Comparison of ENCODE assay signal across 28 cellular contexts in the genomic region with DNA sequence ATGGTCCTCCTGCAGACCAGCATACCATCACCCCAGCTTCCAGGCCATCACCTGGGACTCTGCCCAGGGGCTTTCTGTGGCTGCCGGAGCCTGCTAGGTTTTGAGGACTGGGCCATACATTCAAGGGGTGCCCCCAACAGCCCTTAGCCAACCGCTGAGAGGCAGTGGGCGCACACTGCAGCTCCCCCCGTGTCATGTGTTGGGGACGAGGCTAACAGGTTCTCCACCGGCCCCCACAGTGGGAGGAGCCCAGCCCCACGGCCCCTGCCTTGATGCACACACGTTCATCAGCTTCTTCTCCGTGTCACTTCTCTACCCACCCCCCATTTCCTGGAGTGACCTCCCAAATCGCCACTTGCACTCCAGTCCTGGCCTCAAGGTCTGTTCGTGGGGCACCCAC.
"Had no signal": no experiment of that assay in that cellular context is flagged by ENCODE, and none has a peak within 500 bp of the region (broad histone marks: within the 10 kb centered on the region; RNA-seq: fewer than 3 reads in every experiment).

No MANE protein-coding gene starts in this region.

- H3K9me3 Mint-ChIP-seq: effector memory CD8-positive, alpha-beta T cell; mesothelial cell of epicardium; naive thymus-derived CD4-positive, alpha-beta T cell; nephron; neural progenitor cell; stimulated activated naive CD8-positive, alpha-beta T cell treated with anti-CD3 and anti-CD28 coated beads, Interleukin-15, amount 100 ng/mL, for 72 hours had no signal

- H3K4me1 Mint-ChIP-seq: immature natural killer cell; stimulated activated naive CD8-positive, alpha-beta T cell treated with anti-CD3 and anti-CD28 coated beads, Interleukin-15, amount 100 ng/mL, for 72 hours had no signal

- H3K27ac ChIP-seq: coronary artery, esophagus squamous epithelium, neural progenitor cell, psoas muscle, suprapubic skin, transverse colon, vagina had no signal

- H3K27ac Mint-ChIP-seq: effector memory CD8-positive, alpha-beta T cell; immature natural killer cell; mesothelial cell of epicardium; naive thymus-derived CD4-positive, alpha-beta T cell; stimulated activated naive CD8-positive, alpha-beta T cell treated with anti-CD3 and anti-CD28 coated beads, Interleukin-15, amount 100 ng/mL, for 72 hours had no signal

- H3K9me3 ChIP-seq: esophagus squamous epithelium, psoas muscle, suprapubic skin, transverse colon, vagina had no signal

- DNase-seq: dermis blood vessel endothelial cell; effector memory CD8-positive, alpha-beta T cell; erythroblast; esophagus squamous epithelium; foreskin melanocyte; hypothalamus; immature natural killer cell; islet precursor cell; left ventricle myocardium superior; mesenchymal stem cell; naive thymus-derived CD4-positive, alpha-beta T cell; nucleus accumbens; psoas muscle; right cardiac atrium; small intestine; stimulated activated CD4-positive, alpha-beta T cell treated with anti-CD3 and anti-CD28 coated beads, Interleukin-12 subunit alpha, Interleukin-12 subunit beta, amount 100 ng/mL, for 4 hours; stimulated activated CD4-positive, alpha-beta T cell treated with anti-CD3 and anti-CD28 coated beads, Interleukin-1b, Interleukin-23, amount 100 ng/mL, for 48 hours; stimulated activated CD4-positive, alpha-beta T cell treated with anti-CD3 and anti-CD28 coated beads, Interleukin-4, amount 100 ng/mL, for 1 hour; stimulated activated CD8-positive, alpha-beta memory T cell treated with anti-CD3 and anti-CD28 coated beads, Interleukin-4, amount 100 ng/mL, for 48 hours; stimulated activated naive CD4-positive, alpha-beta T cell; stimulated activated naive CD8-positive, alpha-beta T cell treated with anti-CD3 and anti-CD28 coated beads, Interleukin-15, amount 100 ng/mL, for 72 hours; transverse colon had no signal

- ATAC-seq: effector memory CD8-positive, alpha-beta T cell; left ventricle myocardium superior; naive thymus-derived CD4-positive, alpha-beta T cell; psoas muscle; right cardiac atrium; stimulated activated naive CD8-positive, alpha-beta T cell treated with anti-CD3 and anti-CD28 coated beads, Interleukin-15, amount 100 ng/mL, for 72 hours had no signal

- H3K4me3 ChIP-seq: coronary artery, esophagus squamous epithelium, neural progenitor cell, psoas muscle, suprapubic skin, transverse colon, vagina had no signal

- H3K4me1 ChIP-seq: esophagus squamous epithelium, psoas muscle, suprapubic skin, transverse colon had no signal

- H3K36me3 ChIP-seq: esophagus squamous epithelium, neural progenitor cell, suprapubic skin, transverse colon, vagina had no signal

- H3K36me3 Mint-ChIP-seq: immature natural killer cell; mesothelial cell of epicardium; naive thymus-derived CD4-positive, alpha-beta T cell had no signal

- H3K4me3 Mint-ChIP-seq: effector memory CD8-positive, alpha-beta T cell; mesothelial cell of epicardium; naive thymus-derived CD4-positive, alpha-beta T cell; nephron; stimulated activated naive CD8-positive, alpha-beta T cell treated with anti-CD3 and anti-CD28 coated beads, Interleukin-15, amount 100 ng/mL, for 72 hours had no signal

- H3K27me3 ChIP-seq: neural progenitor cell, suprapubic skin, transverse colon, vagina had no signal
